ENCODE assay signal across 13 cellular contexts in the genomic region with DNA sequence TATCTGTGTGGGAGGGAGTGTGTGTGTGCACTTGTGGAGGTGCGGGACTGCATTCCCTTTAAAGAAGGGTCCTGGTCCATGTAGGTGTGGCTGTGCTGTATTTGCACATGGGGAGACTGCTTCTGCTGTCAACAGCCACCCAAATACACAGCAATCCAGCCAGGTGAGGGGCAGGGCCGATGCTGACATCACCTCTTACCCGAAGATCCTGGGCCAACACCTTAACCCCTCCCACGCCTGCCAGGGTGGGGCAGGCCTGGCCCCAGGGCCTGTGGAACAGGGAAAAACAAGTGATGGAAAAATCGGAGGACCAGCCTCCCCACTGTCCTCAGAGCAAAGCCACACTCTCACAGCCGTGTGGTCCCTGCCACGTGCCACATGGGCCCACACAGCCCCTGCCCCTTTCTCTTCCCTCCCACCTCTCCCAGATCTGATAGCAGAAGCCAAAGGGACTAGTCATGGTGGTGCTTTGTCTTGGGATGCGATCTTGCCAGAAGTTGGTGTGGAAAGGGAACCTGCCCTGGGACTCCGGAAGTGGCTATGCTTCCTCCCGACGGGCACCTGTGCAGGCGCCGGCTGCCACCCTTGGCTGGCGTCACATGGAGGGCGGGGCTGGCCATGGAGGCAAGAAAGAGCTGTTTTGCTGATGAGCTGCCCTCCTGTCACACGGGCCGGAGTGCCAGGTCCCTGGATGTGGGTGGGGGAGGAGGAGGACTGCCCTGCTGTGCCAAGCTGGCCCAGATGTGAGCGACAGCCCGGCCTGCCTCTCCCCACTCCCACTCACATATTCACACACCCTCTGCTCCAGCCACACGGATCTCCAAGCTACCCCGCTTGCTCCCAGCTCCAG. TPM values are rescaled to one million over a fixed set of nuclear protein-coding genes. Genes with fewer than 3 reads are reported as not detected.
DNase-seq lines count a peak whose midpoint lies in the region; ATAC-seq and TF ChIP-seq lines count a peak whose summit lies in the region.
"Had no signal": no experiment of that assay in that cellular context is flagged by ENCODE, and none has a peak within 500 bp of the region (broad histone marks: within the 10 kb centered on the region; RNA-seq: fewer than 3 reads in every experiment).

No MANE protein-coding gene starts in this region.

- H3K4me3 ChIP-seq in PC-9 (peak overlapping the region; percentile 50; the same call in 1 of the 2 replicates), hepatocyte (no peak overlapping the region), upper lobe of left lung (peak overlapping the region in 1 of 4 donors; percentile 17)
- H3K4me3 ChIP-seq in effector memory CD4-positive, alpha-beta T cell (ENCODE audit: insufficient read depth, low read depth, low read length, poor library complexity, severe bottlenecking), result no peak overlapping the region
- H3K4me3 ChIP-seq: SJCRH30 had no signal

- H3F3A ChIP-seq in PC-9 (ENCODE audit: insufficient read depth, low read depth), result no peaks in the 10 kb centered on the region; the same call in 1 of the 2 replicates

- no peaks in the 10 kb centered on the region for H3K79me2 ChIP-seq in PC-9 (ENCODE audit: low read depth)
- H3K79me2 ChIP-seq in hepatocyte, result no peaks in the 10 kb centered on the region

- H3K4me2 ChIP-seq in PC-9 (peak overlapping the region; percentile 84), hepatocyte (no peak overlapping the region)

- H4K20me1 ChIP-seq in PC-9 (ENCODE audit: insufficient read depth) (no peaks in the 10 kb centered on the region), hepatocyte (ENCODE audit: insufficient read depth, poor library complexity, severe bottlenecking) (no peaks in the 10 kb centered on the region)

- TF ChIP-seq EP300 in upper lobe of left lung (IDR thresholded peaks at IDR 0.05), result no peak

- ATAC-seq in Right ventricle myocardium inferior (peak; percentile 16), upper lobe of left lung (ENCODE audit: low FRiP score in 2 of 2) (peak; percentile 58 to 78), HG02840 (IDR thresholded peaks at IDR 0.05; ENCODE audit: low FRiP score, unreplicated experiment) (no peak)

- WGBS in hepatocyte (ENCODE audit: low lambda C conversion rate, missing lambda C conversion rate), result 79% methylated on average over 21 of the region's 21 CpGs
- 55 to 77% methylated on average over 10 to 21 of the region's 21 CpGs for WGBS in upper lobe of left lung, 2 donors

- H3K4me1 ChIP-seq in PC-9 (replicated peaks; ENCODE audit: insufficient read depth) (peaks cover 14% of the 10 kb centered on the region), hepatocyte (ENCODE audit: insufficient read depth) (no peaks in the 10 kb centered on the region), upper lobe of left lung (peaks cover 0 to 6% (median 3%) of the 10 kb centered on the region in 4 donors)
- H3K4me1 ChIP-seq in effector memory CD4-positive, alpha-beta T cell (ENCODE audit: control insufficient read depth, insufficient read depth, low read length, poor library complexity, severe bottlenecking), result no peaks in the 10 kb centered on the region
- H3K4me1 ChIP-seq: SJCRH30 had no signal

- peak overlapping the region; percentile 71 for H3K27ac ChIP-seq in PC-9
- no peak overlapping the region for H3K27ac ChIP-seq in hepatocyte
- H3K27ac ChIP-seq in upper lobe of left lung, result peak overlapping the region; percentile 62 to 78 (median 64)
- no peak overlapping the region for H3K27ac ChIP-seq in effector memory CD4-positive, alpha-beta T cell (ENCODE audit: insufficient read depth, low read length, poor library complexity, severe bottlenecking)
- H3K27ac ChIP-seq: HL-60, SJCRH30 had no signal

- CTCF ChIA-PET in PC-9 (lab: Charles Lee), result interaction anchor here (0.5 kb wide), 1 partner anchor 599 kb away, joined by 10 read pairs; no protein-coding TSS in a partner anchor

- H3K27me3 ChIP-seq in PC-9 (ENCODE audit: insufficient read depth, low read depth), result no peaks in the 10 kb centered on the region
- peaks cover 19% of the 10 kb centered on the region for H3K27me3 ChIP-seq in hepatocyte
- H3K27me3 ChIP-seq in upper lobe of left lung, result no peaks in the 10 kb centered on the region
- H3K27me3 ChIP-seq in effector memory CD4-positive, alpha-beta T cell (replicated peaks; ENCODE audit: control insufficient read depth, insufficient read depth, low read length, poor library complexity, severe bottlenecking), result no peaks in the 10 kb centered on the region

- TF ChIP-seq POLR2A in upper lobe of left lung (IDR thresholded peaks at IDR 0.05), result peak in 1 of 4 donors; percentile 29

- TF ChIP-seq CTCF in PC-9 (conservative IDR thresholded peaks at IDR 0.05) (no peak), hepatocyte (IDR thresholded peaks at IDR 0.05; ENCODE audit: poor library complexity) (no peak), upper lobe of left lung (IDR thresholded peaks at IDR 0.05) (peak in 1 of 6 experiments; percentile 3)

- H3K9me3 ChIP-seq in PC-9 (ENCODE audit: insufficient read depth, low read depth), result no peaks in the 10 kb centered on the region
- no peaks in the 10 kb centered on the region for H3K9me3 ChIP-seq in hepatocyte (ENCODE audit: low read depth)
- H3K9me3 ChIP-seq in upper lobe of left lung, result no peaks in the 10 kb centered on the region
- H3K9me3 ChIP-seq in effector memory CD4-positive, alpha-beta T cell (ENCODE audit: control insufficient read depth, low read length), result no peaks in the 10 kb centered on the region
- H3K9me3 ChIP-seq: SJCRH30 had no signal

- POLR2A ChIA-PET in PC-9 (lab: Charles Lee; ENCODE audit: unreplicated experiment), result interaction anchor here (0.7 kb wide), 2 partner anchors 217 to 271 kb away, joined by 3 to 4 read pairs; no protein-coding TSS in a partner anchor

- H3K36me3 ChIP-seq in PC-9 (ENCODE audit: low read depth) (no peaks in the 10 kb centered on the region), hepatocyte (replicated peaks; ENCODE audit: insufficient read depth, low read depth) (no peaks in the 10 kb centered on the region), upper lobe of left lung (no peaks in the 10 kb centered on the region)
- no peaks in the 10 kb centered on the region for H3K36me3 ChIP-seq in effector memory CD4-positive, alpha-beta T cell (ENCODE audit: control insufficient read depth, insufficient read depth, low read length)
- H3K36me3 ChIP-seq: SJCRH30 had no signal

- intact Hi-C loops in Right ventricle myocardium inferior (cut with DNase I) (no loop called here), cardiac septum (cut with DNase I) (no loop called here), PC-9 (cut with micrococcal nuclease; ENCODE audit: unreplicated experiment) (loop anchor here (5.0 kb wide), 1 partner anchor 277 kb away; no protein-coding TSS in a partner anchor)

- no peaks in the 10 kb centered on the region for H3K9me2 ChIP-seq in PC-9 (ENCODE audit: insufficient read depth)
- H3K9me2 ChIP-seq in hepatocyte (replicated peaks; ENCODE audit: insufficient read depth), result no peaks in the 10 kb centered on the region

- BruUV-seq in PC-9 (replicated peaks; lab: Mats Ljungman, UMichigan), result TSS peak; percentile 99

- DNase-seq in Right ventricle myocardium inferior (ENCODE audit: missing footprints) (no peak), cardiac septum (ENCODE audit: low spot score) (no peak), PC-9 (peak; percentile 68 to 80), hepatocyte (ENCODE audit: low spot score) (peak; percentile 35), upper lobe of left lung (peak; percentile 76 to 87)
- DNase-seq in effector memory CD4-positive, alpha-beta T cell, result no peak
- no peak for DNase-seq in effector CD4-positive, alpha-beta T cell
- DNase-seq: AML-193, amygdala, SJCRH30, trophoblast cell had no signal

- H2AFZ ChIP-seq in PC-9 (peak overlapping the region; percentile 81; the same call in 1 of the 2 replicates), hepatocyte (no peak overlapping the region)

RNA-seq across cellular contexts. Expression of a gene that starts 7.8 kb away (rescaled TPM):
- 58.2 TPM for total RNA-seq in Right ventricle myocardium inferior
- total RNA-seq in cardiac septum, result 82.0 TPM
- total RNA-seq in PC-9 (2021), result 15.2 and 18.9 TPM in 2 replicates
- 3.6 and 6.5 TPM in 2 replicates for total RNA-seq in hepatocyte
- 6.9 and 8.3 TPM in 2 replicates for polyA plus RNA-seq in hepatocyte
- total RNA-seq in upper lobe of left lung, result 100 to 1,000 TPM in 2 of 6 donors, 10 to 100 TPM in 4; 39.7 to 112 (median 60.8) TPM

Comparison
In these comparisons a context has a peak if more than half of its experiments do, and no peak if none do; other contexts are left out.
1. DNase-seq: peak in PC-9 (2 of 2), hepatocyte (single experiment) and upper lobe of left lung (2 of 2); none in Right ventricle myocardium inferior (single experiment), cardiac septum (single experiment), effector memory CD4-positive, alpha-beta T cell (0 of 3) and effector CD4-positive, alpha-beta T cell (single experiment).
2. H3K27ac ChIP-seq: peak in PC-9 (single experiment) and upper lobe of left lung (4 of 4); none in hepatocyte (single experiment) and effector memory CD4-positive, alpha-beta T cell (single experiment).